Comparison of ENCODE assay signal across 9 cellular contexts in the genomic region with DNA sequence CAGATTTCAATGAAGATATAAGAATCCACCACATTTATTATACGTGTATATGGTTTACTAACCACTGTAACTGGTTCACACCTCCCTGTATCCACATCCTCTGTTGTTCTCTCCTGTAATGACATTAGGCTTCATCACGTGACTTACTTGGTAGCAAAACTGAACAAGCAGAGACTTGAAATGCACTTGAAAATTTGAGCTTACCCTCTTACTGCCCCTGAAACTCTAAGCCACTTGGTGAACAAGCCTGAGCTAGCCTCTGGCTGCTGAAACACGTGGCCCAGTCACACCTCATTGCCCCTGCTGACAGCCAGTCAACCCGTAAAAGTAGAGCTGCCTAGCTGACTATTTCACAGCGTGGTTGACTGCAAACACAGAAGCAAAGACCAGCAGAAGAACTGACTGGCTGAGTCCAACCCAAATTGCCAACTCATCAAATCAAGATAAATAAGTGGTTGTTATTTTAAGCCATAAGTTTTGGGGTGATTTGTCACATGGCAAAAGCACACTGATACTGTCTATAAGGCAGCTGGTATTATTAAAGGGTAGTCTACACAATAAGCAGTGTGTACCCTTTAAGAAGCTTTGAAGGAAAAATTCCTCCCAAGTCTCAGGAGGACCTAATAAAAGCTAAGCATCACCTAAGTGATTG.
DNase-seq lines count a peak whose midpoint lies in the region; ATAC-seq, FAIRE-seq and TF ChIP-seq lines count a peak whose summit lies in the region.
"Had no signal": no experiment of that assay in that cellular context is flagged by ENCODE, and none has a peak within 500 bp of the region (broad histone marks: within the 10 kb centered on the region; RNA-seq: fewer than 3 reads in every experiment).

No MANE protein-coding gene starts in this region.

- no peaks in the 10 kb centered on the region for H3K27me3 Mint-ChIP-seq in CD4-positive, alpha-beta memory T cell
- H3K27me3 Mint-ChIP-seq in HFFc6 (ENCODE audit: insufficient read depth) = peaks cover 3% of the 10 kb centered on the region; the same call in 1 of the 2 replicates

- POLR2A ChIA-PET in CD4-positive, alpha-beta memory T cell (lab: Charles Lee; ENCODE audit: partially characterized antibody) = no interaction called here
- POLR2A ChIA-PET in HepG2 (lab: Yijun Ruan, JAX) = no interaction called here

- no peak for TF ChIP-seq EP300 in HepG2 (IDR thresholded peaks at IDR 0.05; ENCODE audit: low read depth in 2 of 2, low read length in 2 of 2)
- TF ChIP-seq EP300 in HepG2 (CRISPR knock-in tag; IDR thresholded peaks at IDR 0.05; ENCODE audit: borderline replicate concordance) = no peak

- BruUV-seq in HepG2 (replicated peaks; lab: Mats Ljungman, UMichigan) = no TSS peak

- TF ChIP-seq CTCF in HepG2 (CRISPR knock-in tag; IDR thresholded peaks at IDR 0.05) (no peak), HFFc6 (IDR thresholded peaks at IDR 0.05) (no peak)

- in situ Hi-C loops in HepG2 (cut with HindIII; ENCODE audit: extremely low pct_ligation_motif_present, low pct_unique_long_range_greater_than_20kb) = no loop called here

- CTCF ChIA-PET in CD4-positive, alpha-beta memory T cell (lab: Charles Lee; ENCODE audit: partially characterized antibody) = interaction anchor here (3.1 kb wide), 1 partner anchor 9 kb away, joined by 10 read pairs; no protein-coding TSS in a partner anchor
- CTCF ChIA-PET in HepG2 (lab: Yijun Ruan, JAX; ENCODE audit: low intra/inter-chr PET ratio, low total read pairs) = no interaction called here

- no peak overlapping the region for H2AFZ ChIP-seq in HepG2 (ENCODE audit: low read length)

- no peaks in the 10 kb centered on the region for H3K9me3 ChIP-seq in CD4-positive, alpha-beta memory T cell (ENCODE audit: control insufficient read depth in 1 of 2, low read length in 2 of 2)
- H3K9me3 ChIP-seq in HepG2 (ENCODE audit: low read length) = no peaks in the 10 kb centered on the region

- ATAC-seq in GM19328 (IDR thresholded peaks at IDR 0.05; ENCODE audit: unreplicated experiment) = peak; percentile 98
- peak; percentile 91 for ATAC-seq in HG03139 (IDR thresholded peaks at IDR 0.05; ENCODE audit: unreplicated experiment)
- no peak for ATAC-seq in HepG2

- intact Hi-C loops in CD4-positive, alpha-beta memory T cell (cut with micrococcal nuclease) = no loop called here
- intact Hi-C loops in HepG2 (cut with micrococcal nuclease; ENCODE audit: unreplicated experiment) = no loop called here

- peak overlapping the region in 2 of 8 donors; percentile 3 to 43 for H3K4me3 Mint-ChIP-seq in CD4-positive, alpha-beta memory T cell
- H3K4me3 Mint-ChIP-seq in HFFc6 = no peak overlapping the region

- TF ChIP-seq RAD21 in HepG2 (CRISPR knock-in tag; IDR thresholded peaks at IDR 0.05) = no peak

- no peak for FAIRE-seq in HepG2 (lab: Jason Lieb, UNC)

- H3K9me3 Mint-ChIP-seq in CD4-positive, alpha-beta memory T cell = no peaks in the 10 kb centered on the region
- H3K9me3 Mint-ChIP-seq in HFFc6 = no peaks in the 10 kb centered on the region

- H3K79me2 ChIP-seq in HepG2 (ENCODE audit: insufficient read depth, low read length) = no peaks in the 10 kb centered on the region

- H3K36me3 Mint-ChIP-seq in CD4-positive, alpha-beta memory T cell = peaks cover 48 to 57% of the 10 kb centered on the region in 2 donors
- no peaks in the 10 kb centered on the region for H3K36me3 Mint-ChIP-seq in HFFc6 (ENCODE audit: low read depth)

- H3K27ac ChIP-seq in CD4-positive, alpha-beta memory T cell (ENCODE audit: low read depth, low read length) = no peak overlapping the region
- no peak overlapping the region for H3K27ac ChIP-seq in HepG2 (ENCODE audit: extremely low read length, insufficient read depth, low read length)

- no peaks in the 10 kb centered on the region for H3K27me3 ChIP-seq in CD4-positive, alpha-beta memory T cell (ENCODE audit: insufficient read depth, low read length)
- no peaks in the 10 kb centered on the region for H3K27me3 ChIP-seq in HepG2 (ENCODE audit: control insufficient read depth in 1 of 2, insufficient read depth in 2 of 2, low read length in 2 of 2)

- peaks cover 4% of the 10 kb centered on the region for H3K36me3 ChIP-seq in CD4-positive, alpha-beta memory T cell (ENCODE audit: insufficient read depth, low read length)
- peaks cover 5 to 6% of the 10 kb centered on the region in 2 experiments for H3K36me3 ChIP-seq in HepG2 (replicated peaks in 1 of 2; ENCODE audit: control insufficient read depth in 1 of 2, insufficient read depth in 2 of 2, low read length in 2 of 2)

- peaks cover 11% of the 10 kb centered on the region for H3K4me1 ChIP-seq in CD4-positive, alpha-beta memory T cell (ENCODE audit: insufficient read depth, low read length)
- H3K4me1 ChIP-seq in HepG2 (ENCODE audit: insufficient read depth, low read length) = no peaks in the 10 kb centered on the region

- peak overlapping the region in 4 of 7 donors; percentile 13 to 71 (median 38) for H3K27ac Mint-ChIP-seq in CD4-positive, alpha-beta memory T cell
- no peak overlapping the region for H3K27ac Mint-ChIP-seq in HFFc6

- peak in 4 of 5 donors; percentile 13 to 35 (median 22) for DNase-seq in CD4-positive, alpha-beta memory T cell
- peak; percentile 94 for DNase-seq in NCI-H526 treated with DMSO at 0.1 percent for 48 hours (lab: John Stamatoyannopoulos, UW)
- DNase-seq in HepG2 (ENCODE audit: low spot score) = no peak
- no peak for DNase-seq in NOMO-1 treated with dmso at 0.1 percent for 144 hours (lab: John Stamatoyannopoulos, UW; ENCODE audit: unreplicated experiment)
- no peak for DNase-seq in activated CD4-positive, alpha-beta T cell treated with anti-CD3 and anti-CD28 coated beads, Interleukin-2, amount 50 U/mL, for 4 hours
- no peak for DNase-seq in HFFc6
- DNase-seq: left cardiac atrium had no signal

- 94% methylated on average over 5 of the region's 5 CpGs for WGBS in HepG2 (ENCODE audit: low lambda C conversion rate)

- no peak overlapping the region for H3K4me2 ChIP-seq in HepG2 (ENCODE audit: low read depth, low read length)

- no peak overlapping the region for H3K9ac ChIP-seq in HepG2 (ENCODE audit: insufficient read depth, low read depth, low read length)

- no peak for TF ChIP-seq POLR2A in HepG2 (IDR thresholded peaks at IDR 0.05; ENCODE audit: insufficient read depth in 1 of 2, low read depth in 2 of 2, low read length in 2 of 2)

- H3K4me3 ChIP-seq in CD4-positive, alpha-beta memory T cell (ENCODE audit: low read length in 2 of 2) = no peak overlapping the region
- no peak overlapping the region for H3K4me3 ChIP-seq in HepG2 (replicated peaks in 1 of 3; ENCODE audit: insufficient read depth in 1 of 3, low read depth in 2 of 3, low read length in 3 of 3)

- peaks cover 0 to 13% (median 5%) of the 10 kb centered on the region in 4 donors for H3K4me1 Mint-ChIP-seq in CD4-positive, alpha-beta memory T cell
- H3K4me1 Mint-ChIP-seq in HFFc6 (ENCODE audit: low read depth) = no peaks in the 10 kb centered on the region

- no peaks in the 10 kb centered on the region for H4K20me1 ChIP-seq in HepG2 (ENCODE audit: insufficient read depth, low read length)

TF ChIP-seq in HepG2, 621 proteins besides CTCF, POLR2A, EP300 and RAD21:
- TF ChIP-seq TP53 (CRISPR knock-in tag; conservative IDR thresholded peaks at IDR 0.05) (no peak), ZNF598 (CRISPR knock-in tag; IDR thresholded peaks at IDR 0.05; ENCODE audit: borderline replicate concordance) (no peak), MAFF (IDR thresholded peaks at IDR 0.05; ENCODE audit: low read depth, low read length) (peak; percentile 95), MAFK (conservative IDR thresholded peaks at IDR 0.05 in 1 of 2, IDR thresholded peaks at IDR 0.05 in 1 of 2; ENCODE audit: low read length in 2 of 2) (peak; percentile 95 to 97)
- TF ChIP-seq, protein P1, sequence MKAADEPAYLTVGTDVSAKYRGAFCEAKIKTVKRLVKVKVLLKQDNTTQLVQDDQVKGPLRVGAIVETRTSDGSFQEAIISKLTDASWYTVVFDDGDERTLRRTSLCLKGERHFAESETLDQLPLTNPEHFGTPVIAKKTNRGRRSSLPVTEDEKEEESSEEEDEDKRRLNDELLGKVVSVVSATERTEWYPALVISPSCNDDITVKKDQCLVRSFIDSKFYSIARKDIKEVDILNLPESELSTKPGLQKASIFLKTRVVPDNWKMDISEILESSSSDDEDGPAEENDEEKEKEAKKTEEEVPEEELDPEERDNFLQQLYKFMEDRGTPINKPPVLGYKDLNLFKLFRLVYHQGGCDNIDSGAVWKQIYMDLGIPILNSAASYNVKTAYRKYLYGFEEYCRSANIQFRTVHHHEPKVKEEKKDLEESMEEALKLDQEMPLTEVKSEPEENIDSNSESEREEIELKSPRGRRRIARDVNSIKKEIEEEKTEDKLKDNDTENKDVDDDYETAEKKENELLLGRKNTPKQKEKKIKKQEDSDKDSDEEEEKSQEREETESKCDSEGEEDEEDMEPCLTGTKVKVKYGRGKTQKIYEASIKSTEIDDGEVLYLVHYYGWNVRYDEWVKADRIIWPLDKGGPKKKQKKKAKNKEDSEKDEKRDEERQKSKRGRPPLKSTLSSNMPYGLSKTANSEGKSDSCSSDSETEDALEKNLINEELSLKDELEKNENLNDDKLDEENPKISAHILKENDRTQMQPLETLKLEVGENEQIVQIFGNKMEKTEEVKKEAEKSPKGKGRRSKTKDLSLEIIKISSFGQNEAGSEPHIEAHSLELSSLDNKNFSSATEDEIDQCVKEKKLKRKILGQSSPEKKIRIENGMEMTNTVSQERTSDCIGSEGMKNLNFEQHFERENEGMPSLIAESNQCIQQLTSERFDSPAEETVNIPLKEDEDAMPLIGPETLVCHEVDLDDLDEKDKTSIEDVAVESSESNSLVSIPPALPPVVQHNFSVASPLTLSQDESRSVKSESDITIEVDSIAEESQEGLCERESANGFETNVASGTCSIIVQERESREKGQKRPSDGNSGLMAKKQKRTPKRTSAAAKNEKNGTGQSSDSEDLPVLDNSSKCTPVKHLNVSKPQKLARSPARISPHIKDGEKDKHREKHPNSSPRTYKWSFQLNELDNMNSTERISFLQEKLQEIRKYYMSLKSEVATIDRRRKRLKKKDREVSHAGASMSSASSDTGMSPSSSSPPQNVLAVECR (CRISPR knock-in tag; IDR thresholded peaks at IDR 0.05; ENCODE audit: borderline replicate concordance) = no peak

Comparison
In these comparisons a context has a peak if more than half of its experiments do, and no peak if none do; other contexts are left out.
1. DNase-seq: peak in CD4-positive, alpha-beta memory T cell (4 of 5) and NCI-H526 treated with DMSO at 0.1 percent for 48 hours (single experiment); none in HepG2 (single experiment), NOMO-1 treated with dmso at 0.1 percent for 144 hours (single experiment), activated CD4-positive, alpha-beta T cell treated with anti-CD3 and anti-CD28 coated beads, Interleukin-2, amount 50 U/mL, for 4 hours (0 of 2) and HFFc6 (single experiment).